In genomic region chr1:177471244-177471643, GRCh38 we compare ENCODE assay signal across 24 cellular contexts.
"Had no signal": no experiment of that assay in that cellular context is flagged by ENCODE, and none has a peak within 500 bp of the region (broad histone marks: within the 10 kb centered on the region; RNA-seq: fewer than 3 reads in every experiment).

No MANE protein-coding gene starts in this region.

- DNase-seq: activated CD4-positive, alpha-beta T cell treated with anti-CD3 and anti-CD28 coated beads for 36 hours; activated CD4-positive, alpha-beta T cell treated with anti-CD3 and anti-CD28 coated beads, Interleukin-2, amount 50 U/mL, for 48 hours; activated naive CD4-positive, alpha-beta T cell; activated naive CD8-positive, alpha-beta T cell treated with anti-CD3 and anti-CD28 coated beads for 36 hours; activated T-cell treated with anti-CD3 and anti-CD28 coated beads for 4 hours; amygdala; brain microvascular endothelial cell; effector memory CD4-positive, alpha-beta T cell; esophagus squamous epithelium; heart right ventricle; kidney glomerular epithelial cell; left ventricle myocardium inferior; naive B cell; transverse colon; uterus had no signal

- H3K4me2 ChIP-seq: neural progenitor cell had no signal

- H3K36me3 ChIP-seq: brain microvascular endothelial cell, esophagus squamous epithelium, gastroesophageal sphincter, heart right ventricle, left ventricle myocardium inferior, neural progenitor cell, suprapubic skin, transverse colon, uterus had no signal

- H3K36me3 Mint-ChIP-seq: activated naive CD8-positive, alpha-beta T cell treated with anti-CD3 and anti-CD28 coated beads for 36 hours; naive B cell; WTC11 had no signal

- H3K27me3 Mint-ChIP-seq: activated CD4-positive, alpha-beta T cell treated with anti-CD3 and anti-CD28 coated beads for 36 hours; activated naive CD8-positive, alpha-beta T cell treated with anti-CD3 and anti-CD28 coated beads for 36 hours; dendritic cell treated with granulocyte-macrophage colony-stimulating factor and Interleukin-4, amounts not matched to agents 40 ng/mL and 50 ng/mL, for 4 days; progenitor cell of endocrine pancreas; stimulated activated naive CD8-positive, alpha-beta T cell treated with anti-CD3 and anti-CD28 coated beads, Interleukin-15, Interleukin-2, amounts not matched to agents 100 ng/mL and 50 ng/mL, for 24 hours had no signal

- H3K4me1 Mint-ChIP-seq: activated CD4-positive, alpha-beta T cell treated with anti-CD3 and anti-CD28 coated beads for 36 hours; activated naive CD8-positive, alpha-beta T cell treated with anti-CD3 and anti-CD28 coated beads for 36 hours; naive B cell; WTC11 had no signal

- H3K9me3 ChIP-seq: esophagus squamous epithelium, gastroesophageal sphincter, heart right ventricle, left ventricle myocardium inferior, suprapubic skin, transverse colon, uterus had no signal

- ATAC-seq: activated CD4-positive, alpha-beta T cell treated with anti-CD3 and anti-CD28 coated beads for 36 hours; gastroesophageal sphincter; heart right ventricle; WTC11 had no signal

- H3K27me3 ChIP-seq: brain microvascular endothelial cell, esophagus squamous epithelium, gastroesophageal sphincter, suprapubic skin, transverse colon, uterus had no signal

- H3K4me1 ChIP-seq: esophagus squamous epithelium, gastroesophageal sphincter, heart right ventricle, left ventricle myocardium inferior, suprapubic skin, transverse colon, uterus had no signal

- H3K27ac ChIP-seq: brain microvascular endothelial cell, esophagus squamous epithelium, gastroesophageal sphincter, heart right ventricle, left ventricle myocardium inferior, neural progenitor cell, skin epidermis, suprapubic skin, transverse colon, uterus had no signal

- H3K4me3 Mint-ChIP-seq: activated CD4-positive, alpha-beta T cell treated with anti-CD3 and anti-CD28 coated beads for 36 hours; activated naive CD8-positive, alpha-beta T cell treated with anti-CD3 and anti-CD28 coated beads for 36 hours; dendritic cell treated with granulocyte-macrophage colony-stimulating factor and Interleukin-4, amounts not matched to agents 40 ng/mL and 50 ng/mL, for 4 days; naive B cell; neural progenitor cell; stimulated activated naive CD8-positive, alpha-beta T cell treated with anti-CD3 and anti-CD28 coated beads, Interleukin-15, Interleukin-2, amounts not matched to agents 100 ng/mL and 50 ng/mL, for 24 hours; T-helper 2 cell treated with Interferon-gamma antibody and Interleukin-4, amounts not matched to agents 5 μg/mL and 100 μg/mL, for 36 hours; WTC11 had no signal

- H3K9ac ChIP-seq: neural progenitor cell had no signal

- H3K4me3 ChIP-seq: esophagus squamous epithelium, gastroesophageal sphincter, heart right ventricle, left ventricle myocardium inferior, neural progenitor cell, skin epidermis, suprapubic skin, transverse colon, uterus had no signal

- H3K9me3 Mint-ChIP-seq: neural progenitor cell, WTC11 had no signal

- H2AFZ ChIP-seq: neural progenitor cell had no signal

- H3K27ac Mint-ChIP-seq: activated CD4-positive, alpha-beta T cell treated with anti-CD3 and anti-CD28 coated beads for 36 hours; activated naive CD8-positive, alpha-beta T cell treated with anti-CD3 and anti-CD28 coated beads for 36 hours; dendritic cell treated with granulocyte-macrophage colony-stimulating factor and Interleukin-4, amounts not matched to agents 40 ng/mL and 50 ng/mL, for 4 days; naive B cell; neural progenitor cell; progenitor cell of endocrine pancreas; stimulated activated naive CD8-positive, alpha-beta T cell treated with anti-CD3 and anti-CD28 coated beads, Interleukin-15, Interleukin-2, amounts not matched to agents 100 ng/mL and 50 ng/mL, for 24 hours; T-helper 2 cell treated with Interferon-gamma antibody and Interleukin-4, amounts not matched to agents 5 μg/mL and 100 μg/mL, for 36 hours; WTC11 had no signal
